In genomic region chr6:24910331-24910849, GRCh38 we compare ENCODE assay signal across 8 cellular contexts. TPM values are rescaled to one million over a fixed set of nuclear protein-coding genes. Genes with fewer than 3 reads are reported as not detected.
DNase-seq lines count a peak whose midpoint lies in the region; ATAC-seq and TF ChIP-seq lines count a peak whose summit lies in the region.

No MANE protein-coding gene starts in this region.

- H3K27ac ChIP-seq in HEK293 (ENCODE audit: extremely low read depth, low read depth, low read length) (no peak overlapping the region), SU-DHL-6 (ENCODE audit: low read depth, low read length) (peak overlapping the region; percentile 85), mucosa of rectum (ENCODE audit: low read depth in 2 of 2, low read length in 2 of 2) (peak overlapping the region in 1 of 2 donors; percentile 26), urinary bladder (ENCODE audit: low read depth) (no peak overlapping the region)

- H3K4me3 ChIP-seq in HEK293 (ENCODE audit: low read depth, low read length), result peak overlapping the region; percentile 65
- H3K4me3 ChIP-seq in SU-DHL-6 (ENCODE audit: insufficient read depth, low read length, poor library complexity, severe bottlenecking), result peak overlapping the region; percentile 72
- peak overlapping the region; percentile 63 to 69 for H3K4me3 ChIP-seq in mucosa of rectum (ENCODE audit: low read length in 2 of 2)
- H3K4me3 ChIP-seq in urinary bladder (ENCODE audit: low read depth, low read length), result peak overlapping the region; percentile 66

- H3K79me2 ChIP-seq in SU-DHL-6 (ENCODE audit: insufficient read depth, low read length), result peaks cover 98% of the 10 kb centered on the region

- H3K27me3 ChIP-seq in SU-DHL-6 (ENCODE audit: low read length) (no peaks in the 10 kb centered on the region), mucosa of rectum (ENCODE audit: control insufficient read depth in 2 of 2, insufficient read depth in 2 of 2, low read length in 2 of 2) (peaks cover 18 to 24% of the 10 kb centered on the region in 2 donors)

- CTCF ChIA-PET in HEK293 (lab: Yijun Ruan, JAX), result interaction anchor here (0.6 to 3.4 kb wide), 12 partner anchors 9 to 329 kb away, joined by 3 to 15 read pairs (median 4); no protein-coding TSS in a partner anchor

- H3F3A ChIP-seq in SU-DHL-6 (ENCODE audit: insufficient read depth), result peaks cover 61% of the 10 kb centered on the region

- no peak for ATAC-seq in GM18861 (IDR thresholded peaks at IDR 0.05; ENCODE audit: unreplicated experiment)

- H2AFZ ChIP-seq in SU-DHL-6 (ENCODE audit: low read depth, low read length, severe bottlenecking), result no peak overlapping the region

- H3K9me3 ChIP-seq in ES-I3 (ENCODE audit: control insufficient read depth, insufficient read depth, low read length) (no peaks in the 10 kb centered on the region), HEK293 (ENCODE audit: control insufficient read depth, insufficient read depth, low read depth, low read length) (no peaks in the 10 kb centered on the region), SU-DHL-6 (ENCODE audit: insufficient read depth, low read length) (no peaks in the 10 kb centered on the region), mucosa of rectum (ENCODE audit: control insufficient read depth in 2 of 2, low read length in 2 of 2) (no peaks in the 10 kb centered on the region)

- peak overlapping the region; percentile 71; the same call in 1 of the 2 replicates for H3K9ac ChIP-seq in ES-I3 (ENCODE audit: low read depth, low read length)
- H3K9ac ChIP-seq in SU-DHL-6 (ENCODE audit: low read length), result peak overlapping the region; percentile 77
- H3K9ac ChIP-seq in mucosa of rectum (ENCODE audit: low read depth in 1 of 2, low read length in 2 of 2), result peak overlapping the region in 1 of 2 donors; percentile 20

- DNase-seq in ecto neural progenitor cell (ENCODE audit: low spot score) (peak; percentile 65), NCI-H1436 treated with DMSO at 0.1 percent for 48 hours (lab: John Stamatoyannopoulos, UW) (no peak)

- H3K4me1 ChIP-seq in ES-I3 (ENCODE audit: insufficient read depth, low read length) (peaks cover 13% of the 10 kb centered on the region), HEK293 (ENCODE audit: control insufficient read depth, insufficient read depth, low read length) (peaks cover 17% of the 10 kb centered on the region), mucosa of rectum (ENCODE audit: control insufficient read depth in 2 of 2, insufficient read depth in 2 of 2, low read length in 2 of 2) (peaks cover 8 to 12% of the 10 kb centered on the region in 2 donors), urinary bladder (ENCODE audit: insufficient read depth) (no peaks in the 10 kb centered on the region)

- H4K20me1 ChIP-seq in SU-DHL-6 (ENCODE audit: low read depth, low read length), result no peaks in the 10 kb centered on the region

- peak overlapping the region; percentile 77 for H3K4me2 ChIP-seq in SU-DHL-6 (ENCODE audit: low read depth, low read length, poor library complexity, severe bottlenecking)

- H3K9me2 ChIP-seq in SU-DHL-6 (replicated peaks; ENCODE audit: insufficient read depth, low read length), result no peaks in the 10 kb centered on the region

- TF ChIP-seq CTCF in HEK293 (tag by site-specific recombination; IDR thresholded peaks at IDR 0.05), result no peak
- TF ChIP-seq CTCF in SU-DHL-6 (IDR thresholded peaks at IDR 0.05; ENCODE audit: insufficient read depth, low read length, poor library complexity, severe bottlenecking), result peak; percentile 75

- H3K36me3 ChIP-seq in ES-I3 (ENCODE audit: insufficient read depth, low read length) (no peaks in the 10 kb centered on the region), HEK293 (ENCODE audit: control insufficient read depth in 2 of 2, insufficient read depth in 1 of 2, low read length in 2 of 2) (no peaks in the 10 kb centered on the region), SU-DHL-6 (ENCODE audit: low read length) (peaks cover 20% of the 10 kb centered on the region), mucosa of rectum (ENCODE audit: control insufficient read depth in 2 of 2, insufficient read depth in 2 of 2, low read length in 2 of 2) (no peaks in the 10 kb centered on the region), urinary bladder (ENCODE audit: insufficient read depth) (no peaks in the 10 kb centered on the region)

- WGBS in urinary bladder, result 4% methylated on average over 29 of the region's 29 CpGs

- POLR2A ChIA-PET in HEK293 (lab: Yijun Ruan, JAX), result interaction anchor here (1.0 kb wide), 1 partner anchor 10 kb away, joined by 3 read pairs; no protein-coding TSS in a partner anchor

TF ChIP-seq in HEK293, 187 proteins besides CTCF, POLR2A, EP300 and RAD21:
- TF ChIP-seq ZNF335 (tag by site-specific recombination; conservative IDR thresholded peaks at IDR 0.05) (peak; percentile 37; the same call in 1 of the 2 replicates), ZBTB20 (tag by site-specific recombination; IDR thresholded peaks at IDR 0.05) (peak; percentile 71; the same call in 1 of the 2 replicates), ZNF341 (tag by site-specific recombination; IDR thresholded peaks at IDR 0.05; ENCODE audit: low read depth) (peak; percentile 68), ZNF791 (tag by site-specific recombination; IDR thresholded peaks at IDR 0.05) (no peak), PATZ1 (tag by site-specific recombination; IDR thresholded peaks at IDR 0.05) (0 out of 2 replicates have a peak, but pooled peaks have one; percentile 23), PRDM4 (tag by site-specific recombination; IDR thresholded peaks at IDR 0.05) (peak; percentile 79; the same call in 1 of the 2 replicates), ZNF623 (tag by site-specific recombination; IDR thresholded peaks at IDR 0.05) (no peak), ZNF121 (tag by site-specific recombination; IDR thresholded peaks at IDR 0.05) (0 out of 2 replicates have a peak, but pooled peaks have one; percentile 39), KLF1 (tag by site-specific recombination; IDR thresholded peaks at IDR 0.05) (no peak), ZBTB8A (tag by site-specific recombination; IDR thresholded peaks at IDR 0.05) (no peak), TCF7L2 (IDR thresholded peaks at IDR 0.05; ENCODE audit: borderline replicate concordance, low read depth, low read length) (no peak), WT1 (tag by site-specific recombination; IDR thresholded peaks at IDR 0.05) (no peak), ZFP69B (tag by site-specific recombination; IDR thresholded peaks at IDR 0.05) (peak; percentile 40; the same call in 1 of the 2 replicates), ZNF184 (tag by site-specific recombination; IDR thresholded peaks at IDR 0.05) (no peak), ZNF366 (tag by site-specific recombination; conservative IDR thresholded peaks at IDR 0.05) (no peak), ZSCAN23 (tag by site-specific recombination; IDR thresholded peaks at IDR 0.05) (no peak)

RNA-seq across cellular contexts. Expression of gene RIPOR2, which starts 25.4 kb away (rescaled TPM):
- 14.1 TPM for total RNA-seq in urinary bladder
- polyA plus RNA-seq in urinary bladder, result 7.3 TPM
